Comparison of ENCODE assay signal across 12 cellular contexts in the genomic region with DNA sequence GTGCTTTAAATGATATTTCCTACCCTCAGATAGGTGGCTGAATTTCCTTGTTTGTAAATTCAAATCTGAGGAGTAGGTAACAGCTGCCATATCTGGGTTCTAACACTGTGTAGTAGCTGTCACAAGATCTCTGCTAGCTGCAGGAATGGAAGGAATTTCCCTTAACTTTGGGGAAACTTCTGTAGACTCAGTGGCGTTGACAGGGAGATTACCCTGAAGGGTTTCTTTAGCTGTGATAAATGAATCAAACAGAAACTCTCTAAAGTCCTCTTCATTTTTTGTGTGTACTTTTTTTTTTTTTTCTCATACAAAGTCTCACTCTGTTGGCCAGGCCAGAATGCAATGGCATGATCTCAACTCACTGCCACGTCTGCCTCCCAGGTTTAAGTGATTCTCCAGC. TPM values are rescaled to one million over a fixed set of nuclear protein-coding genes. Genes with fewer than 3 reads are reported as not detected.
DNase-seq lines count a peak whose midpoint lies in the region; ATAC-seq, FAIRE-seq and TF ChIP-seq lines count a peak whose summit lies in the region.
"Had no signal": no experiment of that assay in that cellular context is flagged by ENCODE, and none has a peak within 500 bp of the region (broad histone marks: within the 10 kb centered on the region; RNA-seq: fewer than 3 reads in every experiment).

No MANE protein-coding gene starts in this region.

- H3K27ac Mint-ChIP-seq in Caco-2 (ENCODE audit: unreplicated experiment) = peak overlapping the region; percentile 9

- peaks cover 45% of the 10 kb centered on the region for H3K4me1 Mint-ChIP-seq in Caco-2 (ENCODE audit: low read depth, unreplicated experiment)

- H3K27me3 Mint-ChIP-seq in Caco-2 (ENCODE audit: insufficient read depth, unreplicated experiment) = no peaks in the 10 kb centered on the region
- H3K27me3 Mint-ChIP-seq: CD4-positive, alpha-beta T cell had no signal

- H3K9ac ChIP-seq in kidney (ENCODE audit: low read length in 2 of 2) = no peak overlapping the region

- H3K36me3 ChIP-seq in Caco-2 (ENCODE audit: control insufficient read depth, insufficient read depth, low read length) (no peaks in the 10 kb centered on the region), kidney (ENCODE audit: control insufficient read depth in 1 of 2, insufficient read depth in 2 of 2, low read length in 2 of 2) (no peaks in the 10 kb centered on the region)
- H3K36me3 ChIP-seq: colonic mucosa, neutrophil had no signal

- ATAC-seq in GM19025 (IDR thresholded peaks at IDR 0.05; ENCODE audit: low read depth, unreplicated experiment) = peak; percentile 59
- peak; percentile 66 for ATAC-seq in HG03565 (IDR thresholded peaks at IDR 0.05; ENCODE audit: unreplicated experiment)

- CTCF ChIA-PET in Caco-2 (lab: Charles Lee) = interaction anchor here (1.0 to 1.5 kb wide), 3 partner anchors 10 to 57 kb away, joined by 3 to 5 read pairs (median 5); no protein-coding TSS in a partner anchor

- H3K27ac ChIP-seq in epithelial cell of prostate = peak overlapping the region; percentile 85
- H3K27ac ChIP-seq in kidney (ENCODE audit: low read depth in 2 of 2, low read length in 2 of 2) = no peak overlapping the region
- H3K27ac ChIP-seq: colonic mucosa, neutrophil had no signal

- H3K36me3 Mint-ChIP-seq in Caco-2 (ENCODE audit: insufficient read depth, unreplicated experiment) = peaks cover 9% of the 10 kb centered on the region

- TF ChIP-seq CTCF in Caco-2 (IDR thresholded peaks at IDR 0.05; ENCODE audit: insufficient read depth in 1 of 2, low read depth in 1 of 2, low read length in 1 of 2, severe bottlenecking in 1 of 2, unreplicated experiment in 1 of 2) = no peak
- no peak for TF ChIP-seq CTCF in kidney (IDR thresholded peaks at IDR 0.05; ENCODE audit: borderline replicate concordance, extremely low read depth, insufficient read depth)

- intact Hi-C loops in Caco-2 (cut with micrococcal nuclease; ENCODE audit: unreplicated experiment) (no loop called here), kidney (cut with DNase I) (no loop called here), posterior vena cava (cut with DNase I) (no loop called here)

- no TSS peak for BruUV-seq in Caco-2 (replicated peaks; lab: Mats Ljungman, UMichigan)

- H3K27me3 ChIP-seq in Caco-2 (replicated peaks; ENCODE audit: control insufficient read depth, insufficient read depth, low read length) = no peaks in the 10 kb centered on the region
- H3K27me3 ChIP-seq: colonic mucosa had no signal

- H3K4me1 ChIP-seq in Caco-2 = peaks cover 55% of the 10 kb centered on the region
- no peaks in the 10 kb centered on the region for H3K4me1 ChIP-seq in kidney (ENCODE audit: control insufficient read depth in 1 of 2, insufficient read depth in 1 of 2, low read depth in 1 of 2, low read length in 2 of 2)

- peaks cover 11% of the 10 kb centered on the region for H3K9me3 Mint-ChIP-seq in Caco-2 (ENCODE audit: unreplicated experiment)
- H3K9me3 Mint-ChIP-seq: CD4-positive, alpha-beta T cell had no signal

- H3K4me3 Mint-ChIP-seq in Caco-2 (ENCODE audit: unreplicated experiment) = no peak overlapping the region
- H3K4me3 Mint-ChIP-seq: CD4-positive, alpha-beta T cell had no signal

- POLR2A ChIA-PET in Caco-2 (lab: Charles Lee) = interaction anchor here (1.5 to 2.4 kb wide), 2 partner anchors 26 to 57 kb away, joined by 8 to 15 read pairs; partner anchors contain the start of gene DNAJC15

- peaks cover 1% of the 10 kb centered on the region; the same call in 1 of the 2 replicates for H3K9me3 ChIP-seq in Caco-2
- H3K9me3 ChIP-seq in kidney (ENCODE audit: control insufficient read depth in 1 of 2, low read length in 2 of 2) = no peaks in the 10 kb centered on the region
- H3K9me3 ChIP-seq: colonic mucosa, neutrophil had no signal

- no peak overlapping the region for H3K4me3 ChIP-seq in Caco-2 (ENCODE audit: low read depth, low read length)
- no peak overlapping the region for H3K4me3 ChIP-seq in kidney (ENCODE audit: low read length in 2 of 2)
- H3K4me3 ChIP-seq: colonic mucosa had no signal

- FAIRE-seq in kidney (lab: Jason Lieb, UNC) = no peak

- DNase-seq in Caco-2 = peak; percentile 29 to 49
- DNase-seq in epithelial cell of prostate (ENCODE audit: low read depth, low spot score) = no peak
- no peak for DNase-seq in mesenteric fat pad (ENCODE audit: low spot score)
- DNase-seq in NCI-H1694 (lab: John Stamatoyannopoulos, UW) = no peak
- DNase-seq in kidney = no peak
- no peak for DNase-seq in posterior vena cava (ENCODE audit: low spot score)
- DNase-seq: CD4-positive, alpha-beta T cell; colonic mucosa; NCI-H1436 treated with DMSO at 0.1 percent for 48 hours had no signal

RNA-seq across cellular contexts. Expression of gene EPSTI1, which starts 5.3 kb away (rescaled TPM):
- 80.6 and 86.5 TPM in 2 replicates for total RNA-seq in Caco-2 (2022)
- total RNA-seq in mesenteric fat pad = 18.2 TPM
- total RNA-seq in kidney = 12.2 TPM
- polyA plus RNA-seq in kidney (ENCODE audit: insufficient read depth, low read depth, low replicate concordance) = 11.2 TPM
- total RNA-seq in posterior vena cava = 10 to 100 TPM in 1 of 2 donors, 1 to 10 TPM in 1; 8.3 to 10.4 TPM

RNA-seq across cellular contexts. Expression of gene DNAJC15, which starts 26.0 kb away (rescaled TPM):
- total RNA-seq in Caco-2 (2022) (71.0 and 72.2 TPM in 2 replicates), mesenteric fat pad (19.5 TPM), kidney (18.8 TPM), posterior vena cava (10 to 100 TPM; 10.8 to 17.0 TPM)
- polyA plus RNA-seq in kidney (ENCODE audit: insufficient read depth, low read depth, low replicate concordance) = 31.0 TPM

Comparison
In these comparisons a context has a peak if more than half of its experiments do, and no peak if none do; other contexts are left out.
1. DNase-seq: peak in Caco-2 (2 of 2); none in epithelial cell of prostate (single experiment), mesenteric fat pad (single experiment), NCI-H1694 (single experiment), kidney (single experiment) and posterior vena cava (single experiment).